In the genomic region with DNA sequence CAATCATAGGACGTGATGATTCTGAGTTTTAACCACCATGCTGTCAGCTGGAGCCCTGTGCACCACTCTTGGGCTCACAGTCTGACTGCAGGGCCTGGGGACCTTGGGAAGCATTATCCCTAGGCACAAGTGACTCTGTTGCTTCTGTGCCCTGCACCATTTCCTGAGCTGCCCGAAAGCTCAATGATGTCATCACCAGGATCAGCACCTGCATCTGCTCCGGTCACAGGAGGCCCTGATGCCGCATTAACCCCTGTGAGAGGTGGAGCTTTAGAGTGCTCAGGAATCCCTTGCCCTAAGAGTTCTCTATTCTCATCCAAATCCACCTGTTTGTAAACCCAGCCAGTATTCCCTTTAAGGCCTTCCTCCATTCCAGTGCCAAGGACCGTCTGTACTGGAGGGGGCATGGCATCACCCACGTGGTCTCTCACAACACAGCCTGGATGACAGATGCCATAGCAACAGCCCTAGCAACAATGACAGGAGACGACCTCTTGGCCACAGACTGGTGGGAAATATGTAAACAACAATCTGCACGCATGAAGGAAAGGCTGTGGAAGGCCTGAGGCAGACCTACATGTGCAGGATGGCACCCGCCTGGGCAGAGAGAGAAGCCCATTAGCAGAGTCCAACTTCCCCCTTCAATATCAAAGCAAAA, we compare ENCODE assay signal across 2 cellular contexts.
TF ChIP-seq lines count a peak whose summit lies in the region.

No MANE protein-coding gene starts in this region.

TF ChIP-seq in SK-N-SH, 30 proteins besides CTCF, POLR2A, EP300 and RAD21 (continued from another document):
- TF ChIP-seq, protein P1, sequence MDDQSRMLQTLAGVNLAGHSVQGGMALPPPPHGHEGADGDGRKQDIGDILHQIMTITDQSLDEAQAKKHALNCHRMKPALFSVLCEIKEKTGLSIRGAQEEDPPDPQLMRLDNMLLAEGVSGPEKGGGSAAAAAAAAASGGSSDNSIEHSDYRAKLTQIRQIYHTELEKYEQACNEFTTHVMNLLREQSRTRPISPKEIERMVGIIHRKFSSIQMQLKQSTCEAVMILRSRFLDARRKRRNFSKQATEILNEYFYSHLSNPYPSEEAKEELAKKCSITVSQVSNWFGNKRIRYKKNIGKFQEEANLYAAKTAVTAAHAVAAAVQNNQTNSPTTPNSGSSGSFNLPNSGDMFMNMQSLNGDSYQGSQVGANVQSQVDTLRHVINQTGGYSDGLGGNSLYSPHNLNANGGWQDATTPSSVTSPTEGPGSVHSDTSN (IDR thresholded peaks at IDR 0.05): no peak
- no peak for TF ChIP-seq RXRA (IDR thresholded peaks at IDR 0.05; ENCODE audit: borderline replicate concordance, low read depth)
- TF ChIP-seq FOSL2 (IDR thresholded peaks at IDR 0.05; ENCODE audit: borderline replicate concordance, low read depth): no peak
TF ChIP-seq in SK-N-SH: peak in this region for 2.

TF ChIP-seq in SK-N-SH treated with all-trans-retinoic acid at 6 μM for 48 hours, 23 proteins besides CTCF, POLR2A, EP300 and RAD21 (continued from another document):
- TF ChIP-seq, protein P2, sequence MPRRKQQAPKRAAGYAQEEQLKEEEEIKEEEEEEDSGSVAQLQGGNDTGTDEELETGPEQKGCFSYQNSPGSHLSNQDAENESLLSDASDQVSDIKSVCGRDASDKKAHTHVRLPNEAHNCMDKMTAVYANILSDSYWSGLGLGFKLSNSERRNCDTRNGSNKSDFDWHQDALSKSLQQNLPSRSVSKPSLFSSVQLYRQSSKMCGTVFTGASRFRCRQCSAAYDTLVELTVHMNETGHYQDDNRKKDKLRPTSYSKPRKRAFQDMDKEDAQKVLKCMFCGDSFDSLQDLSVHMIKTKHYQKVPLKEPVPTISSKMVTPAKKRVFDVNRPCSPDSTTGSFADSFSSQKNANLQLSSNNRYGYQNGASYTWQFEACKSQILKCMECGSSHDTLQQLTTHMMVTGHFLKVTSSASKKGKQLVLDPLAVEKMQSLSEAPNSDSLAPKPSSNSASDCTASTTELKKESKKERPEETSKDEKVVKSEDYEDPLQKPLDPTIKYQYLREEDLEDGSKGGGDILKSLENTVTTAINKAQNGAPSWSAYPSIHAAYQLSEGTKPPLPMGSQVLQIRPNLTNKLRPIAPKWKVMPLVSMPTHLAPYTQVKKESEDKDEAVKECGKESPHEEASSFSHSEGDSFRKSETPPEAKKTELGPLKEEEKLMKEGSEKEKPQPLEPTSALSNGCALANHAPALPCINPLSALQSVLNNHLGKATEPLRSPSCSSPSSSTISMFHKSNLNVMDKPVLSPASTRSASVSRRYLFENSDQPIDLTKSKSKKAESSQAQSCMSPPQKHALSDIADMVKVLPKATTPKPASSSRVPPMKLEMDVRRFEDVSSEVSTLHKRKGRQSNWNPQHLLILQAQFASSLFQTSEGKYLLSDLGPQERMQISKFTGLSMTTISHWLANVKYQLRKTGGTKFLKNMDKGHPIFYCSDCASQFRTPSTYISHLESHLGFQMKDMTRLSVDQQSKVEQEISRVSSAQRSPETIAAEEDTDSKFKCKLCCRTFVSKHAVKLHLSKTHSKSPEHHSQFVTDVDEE (CRISPR knock-in tag; IDR thresholded peaks at IDR 0.05): no peak
- no peak for TF ChIP-seq TCF4 (CRISPR knock-in tag; IDR thresholded peaks at IDR 0.05; ENCODE audit: borderline replicate concordance)
- TF ChIP-seq, protein P3, sequence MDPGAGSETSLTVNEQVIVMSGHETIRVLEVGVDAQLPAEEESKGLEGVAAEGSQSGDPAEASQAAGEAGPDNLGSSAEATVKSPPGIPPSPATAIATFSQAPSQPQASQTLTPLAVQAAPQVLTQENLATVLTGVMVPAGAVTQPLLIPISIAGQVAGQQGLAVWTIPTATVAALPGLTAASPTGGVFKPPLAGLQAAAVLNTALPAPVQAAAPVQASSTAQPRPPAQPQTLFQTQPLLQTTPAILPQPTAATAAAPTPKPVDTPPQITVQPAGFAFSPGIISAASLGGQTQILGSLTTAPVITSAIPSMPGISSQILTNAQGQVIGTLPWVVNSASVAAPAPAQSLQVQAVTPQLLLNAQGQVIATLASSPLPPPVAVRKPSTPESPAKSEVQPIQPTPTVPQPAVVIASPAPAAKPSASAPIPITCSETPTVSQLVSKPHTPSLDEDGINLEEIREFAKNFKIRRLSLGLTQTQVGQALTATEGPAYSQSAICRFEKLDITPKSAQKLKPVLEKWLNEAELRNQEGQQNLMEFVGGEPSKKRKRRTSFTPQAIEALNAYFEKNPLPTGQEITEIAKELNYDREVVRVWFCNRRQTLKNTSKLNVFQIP (CRISPR knock-in tag; IDR thresholded peaks at IDR 0.05; ENCODE audit: borderline replicate concordance, low read depth): no peak
- no peak for TF ChIP-seq ZNF565 (CRISPR knock-in tag; conservative IDR thresholded peaks at IDR 0.05; ENCODE audit: low read depth)
- TF ChIP-seq, protein P4, sequence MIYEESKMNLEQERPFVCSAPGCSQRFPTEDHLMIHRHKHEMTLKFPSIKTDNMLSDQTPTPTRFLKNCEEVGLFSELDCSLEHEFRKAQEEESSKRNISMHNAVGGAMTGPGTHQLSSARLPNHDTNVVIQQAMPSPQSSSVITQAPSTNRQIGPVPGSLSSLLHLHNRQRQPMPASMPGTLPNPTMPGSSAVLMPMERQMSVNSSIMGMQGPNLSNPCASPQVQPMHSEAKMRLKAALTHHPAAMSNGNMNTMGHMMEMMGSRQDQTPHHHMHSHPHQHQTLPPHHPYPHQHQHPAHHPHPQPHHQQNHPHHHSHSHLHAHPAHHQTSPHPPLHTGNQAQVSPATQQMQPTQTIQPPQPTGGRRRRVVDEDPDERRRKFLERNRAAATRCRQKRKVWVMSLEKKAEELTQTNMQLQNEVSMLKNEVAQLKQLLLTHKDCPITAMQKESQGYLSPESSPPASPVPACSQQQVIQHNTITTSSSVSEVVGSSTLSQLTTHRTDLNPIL (CRISPR knock-in tag; IDR thresholded peaks at IDR 0.05; ENCODE audit: low read depth): no peak
- no peak for TF ChIP-seq SNAI2 (CRISPR knock-in tag; IDR thresholded peaks at IDR 0.05)
- no peak for TF ChIP-seq ZC3H10 (CRISPR knock-in tag; IDR thresholded peaks at IDR 0.05)
- TF ChIP-seq, protein P5, sequence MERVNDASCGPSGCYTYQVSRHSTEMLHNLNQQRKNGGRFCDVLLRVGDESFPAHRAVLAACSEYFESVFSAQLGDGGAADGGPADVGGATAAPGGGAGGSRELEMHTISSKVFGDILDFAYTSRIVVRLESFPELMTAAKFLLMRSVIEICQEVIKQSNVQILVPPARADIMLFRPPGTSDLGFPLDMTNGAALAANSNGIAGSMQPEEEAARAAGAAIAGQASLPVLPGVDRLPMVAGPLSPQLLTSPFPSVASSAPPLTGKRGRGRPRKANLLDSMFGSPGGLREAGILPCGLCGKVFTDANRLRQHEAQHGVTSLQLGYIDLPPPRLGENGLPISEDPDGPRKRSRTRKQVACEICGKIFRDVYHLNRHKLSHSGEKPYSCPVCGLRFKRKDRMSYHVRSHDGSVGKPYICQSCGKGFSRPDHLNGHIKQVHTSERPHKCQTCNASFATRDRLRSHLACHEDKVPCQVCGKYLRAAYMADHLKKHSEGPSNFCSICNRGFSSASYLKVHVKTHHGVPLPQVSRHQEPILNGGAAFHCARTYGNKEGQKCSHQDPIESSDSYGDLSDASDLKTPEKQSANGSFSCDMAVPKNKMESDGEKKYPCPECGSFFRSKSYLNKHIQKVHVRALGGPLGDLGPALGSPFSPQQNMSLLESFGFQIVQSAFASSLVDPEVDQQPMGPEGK (CRISPR knock-in tag; IDR thresholded peaks at IDR 0.05; ENCODE audit: borderline replicate concordance): no peak
- TF ChIP-seq ESRRG (CRISPR knock-in tag; IDR thresholded peaks at IDR 0.05): no peak
- no peak for TF ChIP-seq ISL1 (CRISPR knock-in tag; IDR thresholded peaks at IDR 0.05)
- TF ChIP-seq GLIS3 (CRISPR knock-in tag; IDR thresholded peaks at IDR 0.05): no peak
- TF ChIP-seq OSR1 (CRISPR knock-in tag; IDR thresholded peaks at IDR 0.05): no peak
- no peak for TF ChIP-seq ZFP3 (CRISPR knock-in tag; IDR thresholded peaks at IDR 0.05)
- no peak for TF ChIP-seq CSDC2 (CRISPR knock-in tag; IDR thresholded peaks at IDR 0.05)
- TF ChIP-seq ARNTL (CRISPR knock-in tag; IDR thresholded peaks at IDR 0.05; ENCODE audit: borderline replicate concordance, low read depth): no peak
- no peak for TF ChIP-seq RARB (CRISPR knock-in tag; IDR thresholded peaks at IDR 0.05)
- TF ChIP-seq PPARA (CRISPR knock-in tag; IDR thresholded peaks at IDR 0.05; ENCODE audit: borderline replicate concordance): no peak
- no peak for TF ChIP-seq ZNF8 (CRISPR knock-in tag; IDR thresholded peaks at IDR 0.05)
TF ChIP-seq in SK-N-SH treated with all-trans-retinoic acid at 6 μM for 48 hours: peak in this region for 0.
